11 cellular contexts compared by ENCODE assay signal in genomic region chr12:96343347-96343954, GRCh38. TPM values are rescaled to one million over a fixed set of nuclear protein-coding genes. Genes with fewer than 3 reads are reported as not detected.
DNase-seq lines count a peak whose midpoint lies in the region; ATAC-seq, FAIRE-seq and TF ChIP-seq lines count a peak whose summit lies in the region.
"Had no signal": no experiment of that assay in that cellular context is flagged by ENCODE, and none has a peak within 500 bp of the region (broad histone marks: within the 10 kb centered on the region; RNA-seq: fewer than 3 reads in every experiment).

No MANE protein-coding gene starts in this region.

- H3K36me3 ChIP-seq in body of pancreas (replicated peaks in 1 of 2; ENCODE audit: insufficient read depth in 1 of 2, low read depth in 2 of 2): no peaks in the 10 kb centered on the region

- WGBS in body of pancreas, 2 donors: 92 to 100% methylated on average over 3 of the region's 3 CpGs

- no peaks in the 10 kb centered on the region for H3K27me3 ChIP-seq in body of pancreas

- no peaks in the 10 kb centered on the region for H3K4me1 ChIP-seq in body of pancreas

- in situ Hi-C loops in GM13976 (cut with MboI; ENCODE audit: low sequenced_read_pairs, unreplicated experiment): no loop called here

- DNase-seq in GM13976 (ENCODE audit: low spot score): peak; percentile 45
- peak; percentile 34 for DNase-seq in choroid plexus epithelial cell (ENCODE audit: low read depth)
- no peak for DNase-seq in body of pancreas
- no peak for DNase-seq in urothelium cell line (ENCODE audit: low spot score)
- DNase-seq in effector CD4-positive, alpha-beta T cell: no peak
- DNase-seq in DMS53 (lab: John Stamatoyannopoulos, UW): no peak
- DNase-seq: activated effector memory CD4-positive, alpha-beta T cell treated with anti-CD3 and anti-CD28 coated beads, Interleukin-2, amount 50 U/mL, for 16 hours; NCI-H69; stimulated activated CD4-positive, alpha-beta T cell treated with anti-CD3 and anti-CD28 coated beads, Interleukin-1b, Interleukin-23, amount 100 ng/mL, for 48 hours had no signal

- TF ChIP-seq POLR2A in body of pancreas (IDR thresholded peaks at IDR 0.05): no peak

- FAIRE-seq in urothelium cell line (lab: Jason Lieb, UNC): no peak

- intact Hi-C loops in body of pancreas (cut with DNase I): no loop called here

- ATAC-seq in GM21381 (IDR thresholded peaks at IDR 0.05; ENCODE audit: unreplicated experiment) (peak; percentile 82), HG03571 (IDR thresholded peaks at IDR 0.05; ENCODE audit: unreplicated experiment) (peak; percentile 69), body of pancreas (no peak)

- peaks cover 0 to 3% (median 0%) of the 10 kb centered on the region in 3 donors for H3K9me3 ChIP-seq in body of pancreas

- no peak for TF ChIP-seq CTCF in GM13976 (IDR thresholded peaks at IDR 0.05; ENCODE audit: borderline replicate concordance, control extremely low read depth, extremely low read depth, insufficient read depth, missing control alignments)
- no peak for TF ChIP-seq CTCF in choroid plexus epithelial cell (conservative IDR thresholded peaks at IDR 0.05; ENCODE audit: low read depth, low read length)
- no peak for TF ChIP-seq CTCF in body of pancreas (IDR thresholded peaks at IDR 0.05)

- no peak overlapping the region for H3K4me3 ChIP-seq in choroid plexus epithelial cell (ENCODE audit: low read depth, low read length)
- H3K4me3 ChIP-seq in body of pancreas: no peak overlapping the region

- no peak overlapping the region for H3K27ac ChIP-seq in body of pancreas

RNA-seq across cellular contexts. Expression of gene CDK17, which starts 56.8 kb away (rescaled TPM):
- total RNA-seq in body of pancreas: 10 to 100 TPM; 17.5 to 29.8 TPM

Comparison
In these comparisons a context has a peak if more than half of its experiments do, and no peak if none do; other contexts are left out.
1. DNase-seq: peak in GM13976 (single experiment) and choroid plexus epithelial cell (single experiment); none in body of pancreas (0 of 4), urothelium cell line (single experiment), effector CD4-positive, alpha-beta T cell (single experiment) and DMS53 (single experiment).